24 cellular contexts compared by ENCODE assay signal in genomic region chr1:83682132-83682531, GRCh38.
"Had no signal": no experiment of that assay in that cellular context is flagged by ENCODE, and none has a peak within 500 bp of the region (broad histone marks: within the 10 kb centered on the region; RNA-seq: fewer than 3 reads in every experiment).

No MANE protein-coding gene starts in this region.

- H3K4me3 ChIP-seq: neural progenitor cell, ovary, psoas muscle, right lobe of liver, sigmoid colon, stomach, thoracic aorta, thyroid gland, tibial nerve, upper lobe of left lung, vagina had no signal

- H3K27me3 ChIP-seq: neural progenitor cell, ovary, right lobe of liver, sigmoid colon, stomach, thyroid gland, tibial nerve, upper lobe of left lung, vagina had no signal

- H3K4me1 ChIP-seq: neural progenitor cell, parathyroid adenoma, psoas muscle, right lobe of liver, sigmoid colon, stomach, thyroid gland, tibial nerve, upper lobe of left lung, vagina had no signal

- H3K27ac ChIP-seq: neural progenitor cell, ovary, parathyroid adenoma, psoas muscle, right lobe of liver, sigmoid colon, stomach, thoracic aorta, thyroid gland, tibial nerve, upper lobe of left lung, vagina had no signal

- H3K4me2 ChIP-seq: neural progenitor cell had no signal

- H3K9me3 ChIP-seq: ovary, psoas muscle, right lobe of liver, sigmoid colon, stomach, thoracic aorta, thyroid gland, tibial nerve, upper lobe of left lung, vagina had no signal

- H3K79me2 ChIP-seq: parathyroid adenoma had no signal

- H2AFZ ChIP-seq: neural progenitor cell, parathyroid adenoma had no signal

- DNase-seq: nephron progenitor cell; occipital lobe; ovary; posterior cingulate gyrus; psoas muscle; right cardiac atrium; right lobe of liver; sigmoid colon; small intestine; stimulated activated CD4-positive, alpha-beta T cell treated with anti-CD3 and anti-CD28 coated beads, Interleukin-15, amount 100 ng/mL, for 24 hours; stimulated activated CD4-positive, alpha-beta T cell treated with anti-CD3 and anti-CD28 coated beads, Interleukin-2, amount 100 ng/mL, for 24 hours; stimulated activated CD4-positive, alpha-beta T cell treated with anti-CD3 and anti-CD28 coated beads, Interleukin-2, amount 100 ng/mL, for 48 hours; stimulated activated CD4-positive, alpha-beta T cell treated with anti-CD3 and anti-CD28 coated beads, Interleukin-4, amount 100 ng/mL, for 24 hours; stimulated activated naive B cell treated with anti-CD40 and anti-IgM and Interleukin-4, amounts not matched to agents 10 μg/mL and 1 μg/mL and 100 μg/mL, for 72 hours; stimulated activated naive CD4-positive, alpha-beta T cell treated with Interleukin-2 at 50 U/mL for 16 hours; stomach; thyroid gland; trophoblast cell; upper lobe of left lung had no signal

- H3K36me3 ChIP-seq: neural progenitor cell, ovary, right lobe of liver, sigmoid colon, stomach, thoracic aorta, thyroid gland, tibial nerve, upper lobe of left lung, vagina had no signal
